14 cellular contexts compared by ENCODE assay signal in the genomic region with DNA sequence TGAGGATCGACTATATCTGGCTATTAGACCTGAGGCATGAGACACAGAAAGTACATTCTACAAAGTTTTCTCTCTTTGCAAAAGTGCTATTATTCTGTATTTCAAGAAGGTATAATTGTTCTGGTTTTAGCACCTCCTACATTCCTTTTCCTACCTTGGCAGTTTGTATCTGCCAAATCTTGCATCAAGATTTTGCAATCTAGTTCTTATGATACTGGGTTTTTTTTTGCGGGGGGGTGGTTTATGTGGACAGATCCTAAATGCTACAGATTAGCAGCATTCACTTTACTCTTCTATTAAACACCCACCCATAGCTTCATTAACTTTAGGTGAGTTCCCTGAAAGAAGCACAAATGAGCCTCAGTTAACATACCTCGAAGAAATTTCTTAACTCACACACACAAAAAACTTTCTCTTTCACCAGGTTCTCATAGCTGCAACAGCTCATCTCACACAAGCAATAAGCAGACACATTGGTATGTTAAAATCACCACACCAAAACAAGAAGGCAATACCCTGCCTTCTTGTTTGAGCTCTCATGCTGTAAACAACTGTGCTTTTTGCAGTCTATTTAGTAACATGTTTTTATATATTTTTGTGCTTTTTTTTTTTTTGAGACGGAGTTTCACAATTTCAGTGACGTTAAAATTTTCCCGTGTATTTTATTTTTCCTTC.
DNase-seq lines count a peak whose midpoint lies in the region; ATAC-seq and TF ChIP-seq lines count a peak whose summit lies in the region.
"Had no signal": no experiment of that assay in that cellular context is flagged by ENCODE, and none has a peak within 500 bp of the region (broad histone marks: within the 10 kb centered on the region; RNA-seq: fewer than 3 reads in every experiment).

No MANE protein-coding gene starts in this region.

- H3K36me3 ChIP-seq in OCI-LY1 (ENCODE audit: insufficient read depth, low read length), result no peaks in the 10 kb centered on the region
- H3K36me3 ChIP-seq in colonic mucosa, result no peaks in the 10 kb centered on the region

- TF ChIP-seq CTCF in OCI-LY1 (IDR thresholded peaks at IDR 0.05; ENCODE audit: low read length) (no peak), epithelial cell of esophagus (IDR thresholded peaks at IDR 0.05; ENCODE audit: insufficient read depth, low read depth, low read length, missing control alignments) (no peak), osteocyte (IDR thresholded peaks at IDR 0.05) (no peak), GM13977 (IDR thresholded peaks at IDR 0.05; ENCODE audit: extremely low read depth, insufficient read depth, missing control alignments) (no peak), colonic mucosa (IDR thresholded peaks at IDR 0.05) (no peak)

- H3K36me3 Mint-ChIP-seq in osteocyte (ENCODE audit: unreplicated experiment), result no peaks in the 10 kb centered on the region

- intact Hi-C loops in colonic mucosa (cut with DNase I), result loop anchor here (10.0 kb wide), 1 partner anchor 52 kb away; no protein-coding TSS in a partner anchor

- in situ Hi-C loops in ACHN (cut with HindIII; ENCODE audit: low pct_ligation_motif_present, low pct_unique_long_range_greater_than_20kb, low sequenced_read_pairs), result no loop called here
- in situ Hi-C loops in GM13977 (cut with MboI; ENCODE audit: low pct_unique_long_range_greater_than_20kb, low sequenced_read_pairs, unreplicated experiment), result no loop called here

- H3K79me2 ChIP-seq in OCI-LY1 (ENCODE audit: insufficient read depth, low read length), result peaks cover 44% of the 10 kb centered on the region

- peaks cover 61% of the 10 kb centered on the region for H3K4me1 ChIP-seq in OCI-LY1 (ENCODE audit: insufficient read depth, low read length, severe bottlenecking)
- no peaks in the 10 kb centered on the region for H3K4me1 ChIP-seq in colonic mucosa

- H3F3A ChIP-seq in OCI-LY1 (ENCODE audit: insufficient read depth, low read length), result no peaks in the 10 kb centered on the region

- DNase-seq in ACHN, result peak; percentile 25
- peak; percentile 74 for DNase-seq in epithelial cell of esophagus (ENCODE audit: low read depth)
- no peak for DNase-seq in osteocyte (ENCODE audit: extremely low spot score, unreplicated experiment)
- no peak for DNase-seq in GM13977 (ENCODE audit: low spot score)
- DNase-seq in mucosa of gallbladder (ENCODE audit: low spot score), result no peak
- no peak for DNase-seq in colonic mucosa
- DNase-seq: cerebellar nuclear complex; SHP77 treated with DMSO at 0.1 percent for 48 hours; stimulated activated CD4-positive, alpha-beta T cell treated with anti-CD3 and anti-CD28 coated beads, Interleukin-4, amount 100 ng/mL, for 4 hours; substantia nigra had no signal

- peak overlapping the region; percentile 76 for H3K4me3 ChIP-seq in OCI-LY1 (ENCODE audit: low read depth, low read length, poor library complexity, severe bottlenecking)
- H3K4me3 ChIP-seq in epithelial cell of esophagus (ENCODE audit: low read length), result peak overlapping the region; percentile 70
- H3K4me3 ChIP-seq in colonic mucosa, result no peak overlapping the region

- H3K4me1 Mint-ChIP-seq in osteocyte (ENCODE audit: unreplicated experiment), result peaks cover 44% of the 10 kb centered on the region

- H3K9me3 ChIP-seq in OCI-LY1 (ENCODE audit: low read length) (no peaks in the 10 kb centered on the region), colonic mucosa (no peaks in the 10 kb centered on the region)

- peak overlapping the region; percentile 25 for H3K27ac ChIP-seq in OCI-LY1 (ENCODE audit: low read depth, low read length, poor library complexity, severe bottlenecking)
- H3K27ac ChIP-seq in colonic mucosa, result no peak overlapping the region

- no peak for ATAC-seq in GM19463 (IDR thresholded peaks at IDR 0.05; ENCODE audit: unreplicated experiment)
- ATAC-seq: activated CD4-positive, CD25-positive, alpha-beta regulatory T cell treated with anti-CD3 and anti-CD28 coated beads, Interleukin-2, amount 50 U/mL, for 24 hours had no signal

- no peaks in the 10 kb centered on the region for H3K9me2 ChIP-seq in OCI-LY1 (ENCODE audit: low read depth, low read length)

- H2AFZ ChIP-seq in OCI-LY1 (ENCODE audit: low read length), result no peak overlapping the region

- peak overlapping the region; percentile 72 for H3K4me2 ChIP-seq in OCI-LY1 (ENCODE audit: low read length)

- no peak overlapping the region; the same call in 1 of the 2 replicates for H3K9ac ChIP-seq in OCI-LY1 (ENCODE audit: low read length)
- H3K9ac ChIP-seq in colonic mucosa (ENCODE audit: low read depth in 2 of 2, low read length in 2 of 2), result no peak overlapping the region

- peak overlapping the region; percentile 95 for H3K27ac Mint-ChIP-seq in osteocyte (ENCODE audit: unreplicated experiment)
- H3K27ac Mint-ChIP-seq: B cell had no signal

- H4K20me1 ChIP-seq in OCI-LY1 (ENCODE audit: insufficient read depth, low read length), result no peaks in the 10 kb centered on the region

- H3K4me3 Mint-ChIP-seq in osteocyte (ENCODE audit: unreplicated experiment), result peak overlapping the region; percentile 89
- H3K4me3 Mint-ChIP-seq: B cell had no signal

- H3K9me3 Mint-ChIP-seq in osteocyte (ENCODE audit: unreplicated experiment), result no peaks in the 10 kb centered on the region

- no peaks in the 10 kb centered on the region for H3K27me3 Mint-ChIP-seq in osteocyte (ENCODE audit: unreplicated experiment)
- H3K27me3 Mint-ChIP-seq: B cell had no signal

- H3K27me3 ChIP-seq in OCI-LY1 (ENCODE audit: insufficient read depth, low read length) (no peaks in the 10 kb centered on the region), colonic mucosa (no peaks in the 10 kb centered on the region)

Comparison
In these comparisons a context has a peak if more than half of its experiments do, and no peak if none do; other contexts are left out.
1. DNase-seq: peak in ACHN (single experiment) and epithelial cell of esophagus (single experiment); none in osteocyte (single experiment), GM13977 (single experiment), mucosa of gallbladder (single experiment) and colonic mucosa (single experiment).